Comparison of ENCODE assay signal across 9 cellular contexts in genomic region chr10:95279042-95279820, GRCh38. TPM values are rescaled to one million over a fixed set of nuclear protein-coding genes. Genes with fewer than 3 reads are reported as not detected.
A peak's percentile ranks its signal among the peaks of the same experiment; 100 is the strongest.
DNase-seq lines count a peak whose midpoint lies in the region; ATAC-seq and TF ChIP-seq lines count a peak whose summit lies in the region.
"Had no signal": no experiment of that assay in that cellular context is flagged by ENCODE, and none has a peak within 500 bp of the region (broad histone marks: within the 10 kb centered on the region; RNA-seq: fewer than 3 reads in every experiment).

No MANE protein-coding gene starts in this region.

- peak overlapping the region; percentile 83 for H3K27ac Mint-ChIP-seq in memory B cell
- H3K27ac Mint-ChIP-seq in activated naive CD8-positive, alpha-beta T cell treated with anti-CD3 and anti-CD28 coated beads, Interleukin-2, amount 50 U/mL, for 24 hours = no peak overlapping the region
- no peak overlapping the region for H3K27ac Mint-ChIP-seq in activated CD4-positive, alpha-beta memory T cell treated with anti-CD3 and anti-CD28 coated beads, Interleukin-2, amount 10 ng/mL, durations not matched to agents 7 days and 5 days

- peaks cover 14% of the 10 kb centered on the region for H3K36me3 Mint-ChIP-seq in memory B cell
- H3K36me3 Mint-ChIP-seq in activated naive CD8-positive, alpha-beta T cell treated with anti-CD3 and anti-CD28 coated beads, Interleukin-2, amount 50 U/mL, for 24 hours (ENCODE audit: low read depth) = no peaks in the 10 kb centered on the region
- H3K36me3 Mint-ChIP-seq in activated CD4-positive, alpha-beta memory T cell treated with anti-CD3 and anti-CD28 coated beads, Interleukin-2, amount 10 ng/mL, durations not matched to agents 7 days and 5 days (ENCODE audit: low read depth) = no peaks in the 10 kb centered on the region

- H3K4me3 ChIP-seq in ACC112 (ENCODE audit: low read depth, low read length) (no peak overlapping the region), choroid plexus epithelial cell (ENCODE audit: low read depth, low read length) (no peak overlapping the region)

- DNase-seq in choroid plexus epithelial cell (ENCODE audit: low read depth) (peak; percentile 73), memory B cell (ENCODE audit: low spot score in 2 of 2) (no peak), DMS114 treated with DMSO at 0.1 percent for 48 hours (lab: John Stamatoyannopoulos, UW; ENCODE audit: unreplicated experiment) (no peak), NCI-H1694 treated with DMSO at 0.1 percent for 48 hours (lab: John Stamatoyannopoulos, UW) (no peak)
- DNase-seq in activated naive CD8-positive, alpha-beta T cell treated with anti-CD3 and anti-CD28 coated beads, Interleukin-2, amount 50 U/mL, for 24 hours = no peak
- DNase-seq in activated CD4-positive, alpha-beta memory T cell treated with anti-CD3 and anti-CD28 coated beads, Interleukin-2, amount 10 ng/mL, durations not matched to agents 7 days and 5 days = no peak
- DNase-seq: SIG-M5 had no signal

- H2AFZ ChIP-seq in ACC112 (ENCODE audit: low read length, unreplicated experiment) = no peak overlapping the region

- H3K4me1 Mint-ChIP-seq in memory B cell = peaks cover 59% of the 10 kb centered on the region
- H3K4me1 Mint-ChIP-seq in activated naive CD8-positive, alpha-beta T cell treated with anti-CD3 and anti-CD28 coated beads, Interleukin-2, amount 50 U/mL, for 24 hours = peaks cover 1% of the 10 kb centered on the region
- no peaks in the 10 kb centered on the region for H3K4me1 Mint-ChIP-seq in activated CD4-positive, alpha-beta memory T cell treated with anti-CD3 and anti-CD28 coated beads, Interleukin-2, amount 10 ng/mL, durations not matched to agents 7 days and 5 days

- ATAC-seq in HG03135 (IDR thresholded peaks at IDR 0.05; ENCODE audit: unreplicated experiment) = peak; percentile 47
- no peak for ATAC-seq in memory B cell (ENCODE audit: low read depth)
- no peak for ATAC-seq in activated naive CD8-positive, alpha-beta T cell treated with anti-CD3 and anti-CD28 coated beads, Interleukin-2, amount 50 U/mL, for 24 hours

- peaks cover 68% of the 10 kb centered on the region for H3K79me2 ChIP-seq in ACC112 (ENCODE audit: control insufficient read depth, insufficient read depth, low read length, unreplicated experiment)

- H3K9me3 Mint-ChIP-seq in memory B cell = no peaks in the 10 kb centered on the region
- H3K9me3 Mint-ChIP-seq in activated naive CD8-positive, alpha-beta T cell treated with anti-CD3 and anti-CD28 coated beads, Interleukin-2, amount 50 U/mL, for 24 hours = no peaks in the 10 kb centered on the region
- no peaks in the 10 kb centered on the region for H3K9me3 Mint-ChIP-seq in activated CD4-positive, alpha-beta memory T cell treated with anti-CD3 and anti-CD28 coated beads, Interleukin-2, amount 10 ng/mL, durations not matched to agents 7 days and 5 days

- no peak overlapping the region for H3K4me3 Mint-ChIP-seq in memory B cell
- H3K4me3 Mint-ChIP-seq in activated naive CD8-positive, alpha-beta T cell treated with anti-CD3 and anti-CD28 coated beads, Interleukin-2, amount 50 U/mL, for 24 hours = no peak overlapping the region
- H3K4me3 Mint-ChIP-seq in activated CD4-positive, alpha-beta memory T cell treated with anti-CD3 and anti-CD28 coated beads, Interleukin-2, amount 10 ng/mL, durations not matched to agents 7 days and 5 days = no peak overlapping the region

- no peaks in the 10 kb centered on the region for H3K36me3 ChIP-seq in ACC112 (ENCODE audit: insufficient read depth, low read length)

- H3K27me3 ChIP-seq in ACC112 (ENCODE audit: insufficient read depth, low read length) = no peaks in the 10 kb centered on the region

- CTCF ChIA-PET in activated CD4-positive, alpha-beta memory T cell treated with anti-CD3 and anti-CD28 coated beads, Interleukin-2, amount 10 ng/mL, durations not matched to agents 7 days and 5 days (lab: Charles Lee) = interaction anchor here (1.0 to 2.2 kb wide), 2 partner anchors 36 to 84 kb away, joined by 3 to 7 read pairs; no protein-coding TSS in a partner anchor

- peaks cover 61% of the 10 kb centered on the region for H3K4me1 ChIP-seq in ACC112 (ENCODE audit: control insufficient read depth, insufficient read depth, low read length, unreplicated experiment)

- H3K27ac ChIP-seq in ACC112 (ENCODE audit: low read depth, low read length) = peak overlapping the region; percentile 76

- POLR2A ChIA-PET in activated CD4-positive, alpha-beta memory T cell treated with anti-CD3 and anti-CD28 coated beads, Interleukin-2, amount 10 ng/mL, durations not matched to agents 7 days and 5 days (lab: Charles Lee) = no interaction called here

- no peak for TF ChIP-seq CTCF in choroid plexus epithelial cell (conservative IDR thresholded peaks at IDR 0.05; ENCODE audit: low read depth, low read length)

- H3K27me3 Mint-ChIP-seq in memory B cell = no peaks in the 10 kb centered on the region
- no peaks in the 10 kb centered on the region for H3K27me3 Mint-ChIP-seq in activated naive CD8-positive, alpha-beta T cell treated with anti-CD3 and anti-CD28 coated beads, Interleukin-2, amount 50 U/mL, for 24 hours
- H3K27me3 Mint-ChIP-seq in activated CD4-positive, alpha-beta memory T cell treated with anti-CD3 and anti-CD28 coated beads, Interleukin-2, amount 10 ng/mL, durations not matched to agents 7 days and 5 days = peaks cover 4% of the 10 kb centered on the region

RNA-seq across cellular contexts. Expression of gene PDLIM1, which starts 11.6 kb away (rescaled TPM):
- total RNA-seq in activated CD4-positive, alpha-beta memory T cell treated with anti-CD3 and anti-CD28 coated beads, Interleukin-2, amount 10 ng/mL, durations not matched to agents 7 days and 5 days = 10 to 100 TPM; 22.8 TPM
